Comparison of ENCODE assay signal across 16 cellular contexts in the genomic region with DNA sequence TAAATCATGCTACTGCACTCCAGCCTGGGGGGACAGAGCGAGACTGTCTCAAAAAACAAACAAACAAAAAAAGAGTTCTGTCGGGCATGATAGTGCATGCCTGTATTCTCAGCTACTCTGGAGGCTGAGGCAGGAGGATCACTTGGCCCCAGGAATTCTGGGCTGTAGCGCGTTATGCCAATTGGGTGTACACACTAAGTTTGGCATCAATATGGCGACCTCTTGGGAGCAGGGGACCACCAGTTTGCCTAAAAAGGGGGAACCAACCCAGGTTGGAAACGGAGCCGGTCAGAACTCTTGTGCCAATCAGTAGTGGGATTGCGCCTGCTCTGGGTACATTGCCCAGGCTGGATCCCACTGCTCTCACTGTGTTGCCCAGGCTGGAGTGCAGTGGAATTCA.
"Had no signal": no experiment of that assay in that cellular context is flagged by ENCODE, and none has a peak within 500 bp of the region (broad histone marks: within the 10 kb centered on the region; RNA-seq: fewer than 3 reads in every experiment).

No MANE protein-coding gene starts in this region.

- H3K27me3 ChIP-seq: colonic mucosa had no signal

- H3K4me3 Mint-ChIP-seq: mesothelial cell of epicardium; natural killer cell; neural crest cell; stimulated activated effector memory CD8-positive, alpha-beta T cell treated with anti-CD3 and anti-CD28 coated beads, Interleukin-12 subunit alpha, Interleukin-12 subunit beta, amount 100 ng/mL, for 72 hours; stimulated activated naive CD8-positive, alpha-beta T cell treated with anti-CD3 and anti-CD28 coated beads, Interleukin-15, Interleukin-2, amounts not matched to agents 100 ng/mL and 50 ng/mL, for 24 hours had no signal

- H3K27me3 Mint-ChIP-seq: stimulated activated naive CD8-positive, alpha-beta T cell treated with anti-CD3 and anti-CD28 coated beads, Interleukin-15, Interleukin-2, amounts not matched to agents 100 ng/mL and 50 ng/mL, for 24 hours had no signal

- H3K4me1 Mint-ChIP-seq: natural killer cell; stimulated activated effector memory CD8-positive, alpha-beta T cell treated with anti-CD3 and anti-CD28 coated beads, Interleukin-12 subunit alpha, Interleukin-12 subunit beta, amount 100 ng/mL, for 72 hours had no signal

- H3K4me3 ChIP-seq: colonic mucosa, smooth muscle cell had no signal

- H3K4me2 ChIP-seq: smooth muscle cell had no signal

- H3K27ac Mint-ChIP-seq: mesothelial cell of epicardium; natural killer cell; stimulated activated effector memory CD8-positive, alpha-beta T cell treated with anti-CD3 and anti-CD28 coated beads, Interleukin-12 subunit alpha, Interleukin-12 subunit beta, amount 100 ng/mL, for 72 hours; stimulated activated naive CD8-positive, alpha-beta T cell treated with anti-CD3 and anti-CD28 coated beads, Interleukin-15, Interleukin-2, amounts not matched to agents 100 ng/mL and 50 ng/mL, for 24 hours had no signal

- H3K36me3 Mint-ChIP-seq: mesothelial cell of epicardium; natural killer cell; stimulated activated effector memory CD8-positive, alpha-beta T cell treated with anti-CD3 and anti-CD28 coated beads, Interleukin-12 subunit alpha, Interleukin-12 subunit beta, amount 100 ng/mL, for 72 hours had no signal

- H3K9me3 ChIP-seq: colonic mucosa had no signal

- H3K4me1 ChIP-seq: colonic mucosa had no signal

- H3K9me3 Mint-ChIP-seq: mesothelial cell of epicardium; natural killer cell; neural crest cell; stimulated activated effector memory CD8-positive, alpha-beta T cell treated with anti-CD3 and anti-CD28 coated beads, Interleukin-12 subunit alpha, Interleukin-12 subunit beta, amount 100 ng/mL, for 72 hours; stimulated activated naive CD8-positive, alpha-beta T cell treated with anti-CD3 and anti-CD28 coated beads, Interleukin-15, Interleukin-2, amounts not matched to agents 100 ng/mL and 50 ng/mL, for 24 hours had no signal

- H3K36me3 ChIP-seq: colonic mucosa had no signal

- H3K27ac ChIP-seq: colonic mucosa had no signal

- DNase-seq: colonic mucosa; effector CD8-positive, alpha-beta T cell; foreskin melanocyte; hippocampal formation; kidney glomerular epithelial cell; mammary epithelial cell; natural killer cell; right cardiac atrium; stimulated activated CD4-positive, alpha-beta T cell treated with anti-CD3 and anti-CD28 coated beads, Interleukin-4, amount 100 ng/mL, for 1 hour; stimulated activated CD8-positive, alpha-beta memory T cell treated with anti-CD3 and anti-CD28 coated beads, Interleukin-4, amount 100 ng/mL, for 48 hours; trophoblast cell had no signal

- ATAC-seq: natural killer cell; right cardiac atrium; stimulated activated effector memory CD8-positive, alpha-beta T cell treated with anti-CD3 and anti-CD28 coated beads, Interleukin-12 subunit alpha, Interleukin-12 subunit beta, amount 100 ng/mL, for 72 hours had no signal
